Comparison of ENCODE assay signal across 8 cellular contexts in genomic region chr4:41881931-41882621, GRCh38. TPM values are rescaled to one million over a fixed set of nuclear protein-coding genes. Genes with fewer than 3 reads are reported as not detected.
DNase-seq lines count a peak whose midpoint lies in the region; ATAC-seq and TF ChIP-seq lines count a peak whose summit lies in the region.

No MANE protein-coding gene starts in this region.

- in situ Hi-C loops in mammary epithelial cell (cut with MboI; ENCODE audit: low sequenced_read_pairs in 2 of 2): loop anchor here (10.0 to 25.0 kb wide), 2 partner anchors 595 to 597 kb away; no protein-coding TSS in a partner anchor

- H3K9ac ChIP-seq in mammary epithelial cell (ENCODE audit: insufficient read depth, low read length): no peak overlapping the region

- no peaks in the 10 kb centered on the region for H3K79me2 ChIP-seq in mammary epithelial cell (ENCODE audit: insufficient read depth, low read length)

- H3K4me3 ChIP-seq in mammary epithelial cell (replicated peaks in 1 of 3; ENCODE audit: insufficient read depth in 1 of 3, low read depth in 2 of 3, low read length in 3 of 3): no peak overlapping the region
- peak overlapping the region; percentile 47 to 72 for H3K4me3 ChIP-seq in muscle layer of duodenum (ENCODE audit: low read depth in 1 of 2, low read length in 2 of 2)
- peak overlapping the region; percentile 17 to 46 for H3K4me3 ChIP-seq in vagina

- no peak overlapping the region for H2AFZ ChIP-seq in mammary epithelial cell (ENCODE audit: low read depth, low read length)

- peaks cover 58% of the 10 kb centered on the region for H3K27me3 ChIP-seq in mammary epithelial cell (ENCODE audit: insufficient read depth, low read length)
- peaks cover 42% of the 10 kb centered on the region for H3K27me3 ChIP-seq in muscle layer of duodenum (ENCODE audit: low read depth, low read length)
- H3K27me3 ChIP-seq in vagina: peaks cover 15% of the 10 kb centered on the region

- 3% methylated on average over 21 of the region's 53 CpGs for WGBS in mammary epithelial cell (ENCODE audit: low coverage, missing lambda C conversion rate)

- H3K4me1 ChIP-seq in mammary epithelial cell (ENCODE audit: insufficient read depth, low read length) (peaks cover 12% of the 10 kb centered on the region), muscle layer of duodenum (ENCODE audit: control insufficient read depth in 1 of 2, insufficient read depth in 2 of 2, low read length in 2 of 2) (peaks cover 0 to 23% of the 10 kb centered on the region in 2 donors), vagina (peaks cover 27% of the 10 kb centered on the region)

- H3K4me2 ChIP-seq in mammary epithelial cell (ENCODE audit: insufficient read depth, low read depth, low read length): peak overlapping the region; percentile 66

- TF ChIP-seq CTCF in mammary epithelial cell (conservative IDR thresholded peaks at IDR 0.05 in 1 of 2, IDR thresholded peaks at IDR 0.05 in 1 of 2; ENCODE audit: extremely low read depth in 1 of 2, insufficient read depth in 1 of 2, low read depth in 1 of 2, low read length in 2 of 2): no peak
- TF ChIP-seq CTCF in vagina (IDR thresholded peaks at IDR 0.05): no peak

- H3K9me3 ChIP-seq in mammary epithelial cell (replicated peaks; ENCODE audit: insufficient read depth, low read length): no peaks in the 10 kb centered on the region
- H3K9me3 ChIP-seq in muscle layer of duodenum (ENCODE audit: control insufficient read depth in 1 of 2, low read length in 2 of 2): no peaks in the 10 kb centered on the region
- no peaks in the 10 kb centered on the region for H3K9me3 ChIP-seq in vagina

- H3K27ac ChIP-seq in mammary epithelial cell (ENCODE audit: insufficient read depth, low read depth, low read length): no peak overlapping the region
- no peak overlapping the region for H3K27ac ChIP-seq in muscle layer of duodenum (ENCODE audit: low read length)
- H3K27ac ChIP-seq in vagina: no peak overlapping the region

- intact Hi-C loops in mammary epithelial cell (cut with micrococcal nuclease) (loop anchor here (1.0 to 10.0 kb wide), 4 partner anchors 27 to 643 kb away; no protein-coding TSS in a partner anchor), vagina (cut with DNase I) (loop anchor here (10.0 kb wide), 1 partner anchor 187 kb away; no protein-coding TSS in a partner anchor)

- no peak for ATAC-seq in GM21825 (IDR thresholded peaks at IDR 0.05; ENCODE audit: unreplicated experiment)

- dilution Hi-C loops in mammary epithelial cell (cut with HindIII; ENCODE audit: low sequenced_read_pairs): no loop called here

- CTCF ChIA-PET in mammary epithelial cell (lab: Charles Lee; ENCODE audit: low non-redundant PET): no interaction called here

- TF ChIP-seq POLR2A in vagina (IDR thresholded peaks at IDR 0.05): no peak

- H4K20me1 ChIP-seq in mammary epithelial cell (ENCODE audit: insufficient read depth, low read length): no peaks in the 10 kb centered on the region

- no peaks in the 10 kb centered on the region for H3K36me3 ChIP-seq in mammary epithelial cell (ENCODE audit: insufficient read depth, low read length)
- H3K36me3 ChIP-seq in muscle layer of duodenum (ENCODE audit: control insufficient read depth in 1 of 2, insufficient read depth in 2 of 2, low read length in 2 of 2): no peaks in the 10 kb centered on the region
- no peaks in the 10 kb centered on the region for H3K36me3 ChIP-seq in vagina

- BruUV-seq in mammary epithelial cell (replicated peaks; lab: Mats Ljungman, UMichigan): no TSS peak

- peak; percentile 15 for DNase-seq in stimulated activated CD4-positive, alpha-beta T cell treated with anti-CD3 and anti-CD28 coated beads, Interleukin-15, amount 100 ng/mL, for 24 hours
- no peak for DNase-seq in stimulated activated CD4-positive, alpha-beta T cell treated with anti-CD3 and anti-CD28 coated beads, Interleukin-4, amount 100 ng/mL, for 24 hours
- no peak for DNase-seq in mammary epithelial cell
- no peak for DNase-seq in vagina (ENCODE audit: extremely low spot score in 2 of 2)
- no peak for DNase-seq in NCI-H2227 treated with DMSO at 0.1 percent for 48 hours (lab: John Stamatoyannopoulos, UW)
- DNase-seq in NCI-H446 (lab: John Stamatoyannopoulos, UW): no peak

RNA-seq across cellular contexts. Expression of gene TMEM33, which starts 53.2 kb away (rescaled TPM):
- 100 to 1,000 TPM in 1 of 2 donors, 10 to 100 TPM in 1; 86.2 to 101 TPM for total RNA-seq in mammary epithelial cell
- polyA plus RNA-seq in mammary epithelial cell: 65.2 TPM
- 347 TPM for polyA minus RNA-seq in mammary epithelial cell
- 44.4 TPM for total RNA-seq in vagina

Comparison
In these comparisons a context has a peak if more than half of its experiments do, and no peak if none do; other contexts are left out.
1. H3K4me3 ChIP-seq: peak in muscle layer of duodenum (2 of 2) and vagina (2 of 2); none in mammary epithelial cell (0 of 3).